1 cellular context compared by ENCODE assay signal in the genomic region with DNA sequence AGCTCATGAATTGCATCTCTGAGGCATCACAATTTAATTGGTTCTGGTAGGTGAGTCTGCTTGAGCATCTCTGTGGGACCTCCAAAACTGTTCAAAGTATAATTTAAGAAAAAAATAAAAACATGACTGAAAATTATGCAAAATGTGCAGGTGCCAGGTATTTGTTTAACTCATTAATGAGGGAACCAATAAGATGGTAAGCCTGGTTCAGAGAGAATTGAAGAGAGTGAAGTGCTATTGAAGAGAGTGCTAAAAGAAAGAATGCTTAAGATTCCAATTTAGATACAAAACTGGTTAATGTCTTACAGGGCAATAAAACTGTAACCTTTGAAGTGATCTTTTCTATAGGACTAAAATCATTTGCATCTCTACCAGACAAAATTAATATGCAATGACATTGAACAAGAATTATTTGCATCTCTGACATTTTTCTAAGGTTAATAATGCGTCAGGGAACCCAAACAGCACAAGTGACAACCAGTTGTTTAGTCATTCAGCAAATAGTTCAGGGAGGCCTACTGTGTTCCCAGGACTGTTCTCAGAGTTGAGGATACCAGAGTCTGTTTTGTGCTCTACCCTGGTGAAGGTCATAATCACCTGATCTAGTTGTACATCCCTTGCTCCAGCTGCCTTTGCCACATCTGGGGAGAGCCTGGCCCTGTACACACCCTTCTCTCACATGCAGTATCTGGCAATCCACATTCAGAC.
TF ChIP-seq lines count a peak whose summit lies in the region.

No MANE protein-coding gene starts in this region.

TF ChIP-seq in GM23338, 12 proteins besides CTCF, POLR2A, EP300 and RAD21 (continued from another document):
- TF ChIP-seq, protein P1, sequence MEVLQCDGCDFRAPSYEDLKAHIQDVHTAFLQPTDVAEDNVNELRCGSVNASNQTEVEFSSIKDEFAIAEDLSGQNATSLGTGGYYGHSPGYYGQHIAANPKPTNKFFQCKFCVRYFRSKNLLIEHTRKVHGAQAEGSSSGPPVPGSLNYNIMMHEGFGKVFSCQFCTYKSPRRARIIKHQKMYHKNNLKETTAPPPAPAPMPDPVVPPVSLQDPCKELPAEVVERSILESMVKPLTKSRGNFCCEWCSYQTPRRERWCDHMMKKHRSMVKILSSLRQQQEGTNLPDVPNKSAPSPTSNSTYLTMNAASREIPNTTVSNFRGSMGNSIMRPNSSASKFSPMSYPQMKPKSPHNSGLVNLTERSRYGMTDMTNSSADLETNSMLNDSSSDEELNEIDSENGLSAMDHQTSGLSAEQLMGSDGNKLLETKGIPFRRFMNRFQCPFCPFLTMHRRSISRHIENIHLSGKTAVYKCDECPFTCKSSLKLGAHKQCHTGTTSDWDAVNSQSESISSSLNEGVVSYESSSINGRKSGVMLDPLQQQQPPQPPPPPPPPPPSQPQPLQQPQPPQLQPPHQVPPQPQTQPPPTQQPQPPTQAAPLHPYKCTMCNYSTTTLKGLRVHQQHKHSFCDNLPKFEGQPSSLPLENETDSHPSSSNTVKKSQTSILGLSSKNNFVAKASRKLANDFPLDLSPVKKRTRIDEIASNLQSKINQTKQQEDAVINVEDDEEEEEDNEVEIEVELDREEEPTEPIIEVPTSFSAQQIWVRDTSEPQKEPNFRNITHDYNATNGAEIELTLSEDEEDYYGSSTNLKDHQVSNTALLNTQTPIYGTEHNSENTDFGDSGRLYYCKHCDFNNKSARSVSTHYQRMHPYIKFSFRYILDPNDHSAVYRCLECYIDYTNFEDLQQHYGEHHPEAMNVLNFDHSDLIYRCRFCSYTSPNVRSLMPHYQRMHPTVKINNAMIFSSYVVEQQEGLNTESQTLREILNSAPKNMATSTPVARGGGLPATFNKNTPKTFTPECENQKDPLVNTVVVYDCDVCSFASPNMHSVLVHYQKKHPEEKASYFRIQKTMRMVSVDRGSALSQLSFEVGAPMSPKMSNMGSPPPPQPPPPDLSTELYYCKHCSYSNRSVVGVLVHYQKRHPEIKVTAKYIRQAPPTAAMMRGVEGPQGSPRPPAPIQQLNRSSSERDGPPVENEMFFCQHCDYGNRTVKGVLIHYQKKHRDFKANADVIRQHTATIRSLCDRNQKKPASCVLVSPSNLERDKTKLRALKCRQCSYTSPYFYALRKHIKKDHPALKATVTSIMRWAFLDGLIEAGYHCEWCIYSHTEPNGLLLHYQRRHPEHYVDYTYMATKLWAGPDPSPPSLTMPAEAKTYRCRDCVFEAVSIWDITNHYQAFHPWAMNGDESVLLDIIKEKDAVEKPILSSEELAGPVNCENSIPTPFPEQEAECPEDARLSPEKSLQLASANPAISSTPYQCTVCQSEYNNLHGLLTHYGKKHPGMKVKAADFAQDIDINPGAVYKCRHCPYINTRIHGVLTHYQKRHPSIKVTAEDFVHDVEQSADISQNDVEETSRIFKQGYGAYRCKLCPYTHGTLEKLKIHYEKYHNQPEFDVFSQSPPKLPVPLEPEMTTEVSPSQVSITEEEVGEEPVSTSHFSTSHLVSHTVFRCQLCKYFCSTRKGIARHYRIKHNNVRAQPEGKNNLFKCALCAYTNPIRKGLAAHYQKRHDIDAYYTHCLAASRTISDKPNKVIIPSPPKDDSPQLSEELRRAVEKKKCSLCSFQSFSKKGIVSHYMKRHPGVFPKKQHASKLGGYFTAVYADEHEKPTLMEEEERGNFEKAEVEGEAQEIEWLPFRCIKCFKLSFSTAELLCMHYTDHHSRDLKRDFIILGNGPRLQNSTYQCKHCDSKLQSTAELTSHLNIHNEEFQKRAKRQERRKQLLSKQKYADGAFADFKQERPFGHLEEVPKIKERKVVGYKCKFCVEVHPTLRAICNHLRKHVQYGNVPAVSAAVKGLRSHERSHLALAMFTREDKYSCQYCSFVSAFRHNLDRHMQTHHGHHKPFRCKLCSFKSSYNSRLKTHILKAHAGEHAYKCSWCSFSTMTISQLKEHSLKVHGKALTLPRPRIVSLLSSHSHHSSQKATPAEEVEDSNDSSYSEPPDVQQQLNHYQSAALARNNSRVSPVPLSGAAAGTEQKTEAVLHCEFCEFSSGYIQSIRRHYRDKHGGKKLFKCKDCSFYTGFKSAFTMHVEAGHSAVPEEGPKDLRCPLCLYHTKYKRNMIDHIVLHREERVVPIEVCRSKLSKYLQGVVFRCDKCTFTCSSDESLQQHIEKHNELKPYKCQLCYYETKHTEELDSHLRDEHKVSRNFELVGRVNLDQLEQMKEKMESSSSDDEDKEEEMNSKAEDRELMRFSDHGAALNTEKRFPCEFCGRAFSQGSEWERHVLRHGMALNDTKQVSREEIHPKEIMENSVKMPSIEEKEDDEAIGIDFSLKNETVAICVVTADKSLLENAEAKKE (CRISPR knock-in tag; IDR thresholded peaks at IDR 0.05) = no peak
- TF ChIP-seq CREB1 (CRISPR knock-in tag; IDR thresholded peaks at IDR 0.05; ENCODE audit: low read depth) = no peak
- TF ChIP-seq EZH2phosphoT487 (IDR thresholded peaks at IDR 0.05; ENCODE audit: unreplicated experiment) = no peak
- TF ChIP-seq ZNF331 (CRISPR knock-in tag; IDR thresholded peaks at IDR 0.05; ENCODE audit: low read depth) = no peak
- TF ChIP-seq, protein P2, sequence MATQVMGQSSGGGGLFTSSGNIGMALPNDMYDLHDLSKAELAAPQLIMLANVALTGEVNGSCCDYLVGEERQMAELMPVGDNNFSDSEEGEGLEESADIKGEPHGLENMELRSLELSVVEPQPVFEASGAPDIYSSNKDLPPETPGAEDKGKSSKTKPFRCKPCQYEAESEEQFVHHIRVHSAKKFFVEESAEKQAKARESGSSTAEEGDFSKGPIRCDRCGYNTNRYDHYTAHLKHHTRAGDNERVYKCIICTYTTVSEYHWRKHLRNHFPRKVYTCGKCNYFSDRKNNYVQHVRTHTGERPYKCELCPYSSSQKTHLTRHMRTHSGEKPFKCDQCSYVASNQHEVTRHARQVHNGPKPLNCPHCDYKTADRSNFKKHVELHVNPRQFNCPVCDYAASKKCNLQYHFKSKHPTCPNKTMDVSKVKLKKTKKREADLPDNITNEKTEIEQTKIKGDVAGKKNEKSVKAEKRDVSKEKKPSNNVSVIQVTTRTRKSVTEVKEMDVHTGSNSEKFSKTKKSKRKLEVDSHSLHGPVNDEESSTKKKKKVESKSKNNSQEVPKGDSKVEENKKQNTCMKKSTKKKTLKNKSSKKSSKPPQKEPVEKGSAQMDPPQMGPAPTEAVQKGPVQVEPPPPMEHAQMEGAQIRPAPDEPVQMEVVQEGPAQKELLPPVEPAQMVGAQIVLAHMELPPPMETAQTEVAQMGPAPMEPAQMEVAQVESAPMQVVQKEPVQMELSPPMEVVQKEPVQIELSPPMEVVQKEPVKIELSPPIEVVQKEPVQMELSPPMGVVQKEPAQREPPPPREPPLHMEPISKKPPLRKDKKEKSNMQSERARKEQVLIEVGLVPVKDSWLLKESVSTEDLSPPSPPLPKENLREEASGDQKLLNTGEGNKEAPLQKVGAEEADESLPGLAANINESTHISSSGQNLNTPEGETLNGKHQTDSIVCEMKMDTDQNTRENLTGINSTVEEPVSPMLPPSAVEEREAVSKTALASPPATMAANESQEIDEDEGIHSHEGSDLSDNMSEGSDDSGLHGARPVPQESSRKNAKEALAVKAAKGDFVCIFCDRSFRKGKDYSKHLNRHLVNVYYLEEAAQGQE (IDR thresholded peaks at IDR 0.05; ENCODE audit: unreplicated experiment) = no peak
